In genomic region chr17:2202996-2203575, GRCh38 we compare ENCODE assay signal across 21 cellular contexts.
DNase-seq lines count a peak whose midpoint lies in the region; ATAC-seq and TF ChIP-seq lines count a peak whose summit lies in the region.
"Had no signal": no experiment of that assay in that cellular context is flagged by ENCODE, and none has a peak within 500 bp of the region (broad histone marks: within the 10 kb centered on the region; RNA-seq: fewer than 3 reads in every experiment).

No MANE protein-coding gene starts in this region.

- no peaks in the 10 kb centered on the region for H3K36me3 ChIP-seq in right atrium auricular region
- no peaks in the 10 kb centered on the region for H3K36me3 ChIP-seq in thymus (ENCODE audit: control insufficient read depth, insufficient read depth)
- H3K36me3 ChIP-seq: HAP-1, ovary had no signal

- H3K9me3 ChIP-seq in right atrium auricular region = no peaks in the 10 kb centered on the region
- no peaks in the 10 kb centered on the region for H3K9me3 ChIP-seq in thymus (ENCODE audit: control insufficient read depth)
- H3K9me3 ChIP-seq: HAP-1, ovary had no signal

- no peak for TF ChIP-seq CTCF in right atrium auricular region (IDR thresholded peaks at IDR 0.05)

- intact Hi-C loops in Right ventricle myocardium inferior (cut with DNase I) = loop anchor here (1.0 kb wide), 1 partner anchor 13 kb away; no protein-coding TSS in a partner anchor
- intact Hi-C loops in cardiac septum (cut with DNase I) = no loop called here
- intact Hi-C loops in activated T-helper 1 cell treated with anti-CD3 and anti-CD28 coated beads, Interleukin-12 subunit alpha, Interleukin-12 subunit beta, Interleukin-2, Interleukin-4 antibody, amounts not matched to agents 30 ng/mL and 10 ng/mL and 1 ng/mL, durations not matched to agents 14 hours and 24 hours and 36 hours (cut with micrococcal nuclease) = no loop called here

- peaks cover 0 to 18% of the 10 kb centered on the region in 2 donors for H3K4me1 ChIP-seq in right atrium auricular region
- H3K4me1 ChIP-seq in thymus (ENCODE audit: control insufficient read depth, insufficient read depth, low read length) = peaks cover 10% of the 10 kb centered on the region

- no peaks in the 10 kb centered on the region for H3K27me3 Mint-ChIP-seq in activated T-helper 1 cell treated with anti-CD3 and anti-CD28 coated beads, Interleukin-12 subunit alpha, Interleukin-12 subunit beta, Interleukin-2, Interleukin-4 antibody, amounts not matched to agents 30 ng/mL and 10 ng/mL and 1 ng/mL, durations not matched to agents 14 hours and 24 hours and 36 hours (ENCODE audit: insufficient read depth)
- H3K27me3 Mint-ChIP-seq: CD4-positive, alpha-beta T cell had no signal

- DNase-seq in Right ventricle myocardium inferior (ENCODE audit: missing footprints) = no peak
- no peak for DNase-seq in cardiac septum (ENCODE audit: low spot score)
- DNase-seq in activated T-helper 1 cell treated with anti-CD3 and anti-CD28 coated beads, Interleukin-12 subunit alpha, Interleukin-12 subunit beta, Interleukin-2, Interleukin-4 antibody, amounts not matched to agents 30 ng/mL and 10 ng/mL and 1 ng/mL, durations not matched to agents 14 hours and 24 hours and 36 hours (ENCODE audit: low spot score) = no peak
- peak; percentile 51 for DNase-seq in right atrium auricular region (ENCODE audit: low spot score)
- DNase-seq in iPS-NIHi11 (ENCODE audit: low spot score) = no peak
- DNase-seq in cerebellar cortex (ENCODE audit: low spot score) = no peak
- DNase-seq: activated effector memory CD4-positive, alpha-beta T cell treated with anti-CD3 and anti-CD28 coated beads, Interleukin-2, amount 50 U/mL, for 16 hours; aorta; CD4-positive, alpha-beta T cell; effector memory CD4-positive, alpha-beta T cell; immature natural killer cell; NCI-H1417; NCI-H69; SHP77; stimulated activated CD4-positive, alpha-beta T cell treated with anti-CD3 and anti-CD28 coated beads, Interleukin-2, amount 100 ng/mL, for 24 hours had no signal

- WGBS in thymus = 90% methylated on average over 3 of the region's 3 CpGs

- ATAC-seq in Right ventricle myocardium inferior = peak; percentile 57
- ATAC-seq in GM18867 (IDR thresholded peaks at IDR 0.05; ENCODE audit: unreplicated experiment) = no peak

- peak overlapping the region; percentile 80 for H3K27ac Mint-ChIP-seq in activated T-helper 1 cell treated with anti-CD3 and anti-CD28 coated beads, Interleukin-12 subunit alpha, Interleukin-12 subunit beta, Interleukin-2, Interleukin-4 antibody, amounts not matched to agents 30 ng/mL and 10 ng/mL and 1 ng/mL, durations not matched to agents 14 hours and 24 hours and 36 hours

- peaks cover 15% of the 10 kb centered on the region for H3K36me3 Mint-ChIP-seq in activated T-helper 1 cell treated with anti-CD3 and anti-CD28 coated beads, Interleukin-12 subunit alpha, Interleukin-12 subunit beta, Interleukin-2, Interleukin-4 antibody, amounts not matched to agents 30 ng/mL and 10 ng/mL and 1 ng/mL, durations not matched to agents 14 hours and 24 hours and 36 hours (ENCODE audit: low read depth)

- no peaks in the 10 kb centered on the region for H3K27me3 ChIP-seq in right atrium auricular region
- H3K27me3 ChIP-seq in thymus (ENCODE audit: control insufficient read depth, insufficient read depth) = no peaks in the 10 kb centered on the region
- H3K27me3 ChIP-seq: ovary had no signal

- H3K4me3 ChIP-seq in right atrium auricular region (no peak overlapping the region), thymus (ENCODE audit: low read length) (no peak overlapping the region)
- H3K4me3 ChIP-seq: HAP-1, lung, ovary had no signal

- H3K4me1 Mint-ChIP-seq in activated T-helper 1 cell treated with anti-CD3 and anti-CD28 coated beads, Interleukin-12 subunit alpha, Interleukin-12 subunit beta, Interleukin-2, Interleukin-4 antibody, amounts not matched to agents 30 ng/mL and 10 ng/mL and 1 ng/mL, durations not matched to agents 14 hours and 24 hours and 36 hours (ENCODE audit: low read depth) = peaks cover 37% of the 10 kb centered on the region

- H3K9me3 Mint-ChIP-seq in activated T-helper 1 cell treated with anti-CD3 and anti-CD28 coated beads, Interleukin-12 subunit alpha, Interleukin-12 subunit beta, Interleukin-2, Interleukin-4 antibody, amounts not matched to agents 30 ng/mL and 10 ng/mL and 1 ng/mL, durations not matched to agents 14 hours and 24 hours and 36 hours = no peaks in the 10 kb centered on the region
- H3K9me3 Mint-ChIP-seq: CD4-positive, alpha-beta T cell; immature natural killer cell had no signal

- peak overlapping the region; percentile 53 for H3K4me3 Mint-ChIP-seq in activated T-helper 1 cell treated with anti-CD3 and anti-CD28 coated beads, Interleukin-12 subunit alpha, Interleukin-12 subunit beta, Interleukin-2, Interleukin-4 antibody, amounts not matched to agents 30 ng/mL and 10 ng/mL and 1 ng/mL, durations not matched to agents 14 hours and 24 hours and 36 hours
- H3K4me3 Mint-ChIP-seq: CD4-positive, alpha-beta T cell; immature natural killer cell had no signal

- peak overlapping the region; percentile 17 to 36 for H3K27ac ChIP-seq in right atrium auricular region
- H3K27ac ChIP-seq in thymus (ENCODE audit: low read depth) = peak overlapping the region; percentile 65
- H3K27ac ChIP-seq: VCaP had no signal
